In genomic region chr7:157335256-157335655, GRCh38 we compare ENCODE assay signal across 13 cellular contexts. TPM values are rescaled to one million over a fixed set of nuclear protein-coding genes. Genes with fewer than 3 reads are reported as not detected.
DNase-seq lines count a peak whose midpoint lies in the region; ATAC-seq and TF ChIP-seq lines count a peak whose summit lies in the region.
"Had no signal": no experiment of that assay in that cellular context is flagged by ENCODE, and none has a peak within 500 bp of the region (broad histone marks: within the 10 kb centered on the region; RNA-seq: fewer than 3 reads in every experiment).

No MANE protein-coding gene starts in this region.

- no peak for DNase-seq in activated T-cell treated with anti-CD3 and anti-CD28 coated beads, Interleukin-2, amount 50 U/mL, for 24 hours
- DNase-seq in activated T-cell treated with anti-CD3 and anti-CD28 coated beads, Interleukin-2, amount 50 U/mL, for 1 hour = no peak
- DNase-seq in M059J (ENCODE audit: low read depth) (peak; percentile 52), neural crest cell (ENCODE audit: low read depth, low spot score) (no peak), iPS-NIHi11 (ENCODE audit: low spot score) (no peak), GM19238 (ENCODE audit: insufficient read length, low spot score) (no peak), DMS 273 treated with DMSO at 0.1 percent for 48 hours (lab: John Stamatoyannopoulos, UW) (no peak)
- no peak for DNase-seq in central memory CD8-positive, alpha-beta T cell (ENCODE audit: low spot score in 2 of 2)
- DNase-seq: DMS53; Karpas-422; NCI-H187 treated with DMSO at 0.1 percent for 48 hours; NCI-H748 treated with DMSO at 0.1 percent for 48 hours; stimulated activated CD4-positive, alpha-beta T cell treated with anti-CD3 and anti-CD28 coated beads, Interleukin-1b, Interleukin-23, amount 100 ng/mL, for 48 hours had no signal

- no peaks in the 10 kb centered on the region for H3K27me3 Mint-ChIP-seq in activated T-cell treated with anti-CD3 and anti-CD28 coated beads, Interleukin-2, amount 50 U/mL, for 24 hours
- peaks cover 15% of the 10 kb centered on the region for H3K27me3 Mint-ChIP-seq in central memory CD8-positive, alpha-beta T cell
- peaks cover 19% of the 10 kb centered on the region for H3K27me3 Mint-ChIP-seq in neural crest cell (ENCODE audit: low read depth)

- H3K4me1 Mint-ChIP-seq in activated T-cell treated with anti-CD3 and anti-CD28 coated beads, Interleukin-2, amount 50 U/mL, for 24 hours (ENCODE audit: low read depth) = peaks cover 26% of the 10 kb centered on the region
- peaks cover 33% of the 10 kb centered on the region for H3K4me1 Mint-ChIP-seq in central memory CD8-positive, alpha-beta T cell
- peaks cover 21% of the 10 kb centered on the region for H3K4me1 Mint-ChIP-seq in neural crest cell

- H3K36me3 Mint-ChIP-seq in activated T-cell treated with anti-CD3 and anti-CD28 coated beads, Interleukin-2, amount 50 U/mL, for 24 hours (ENCODE audit: low read depth) = peaks cover 27% of the 10 kb centered on the region
- H3K36me3 Mint-ChIP-seq in central memory CD8-positive, alpha-beta T cell (ENCODE audit: insufficient read depth) = peaks cover 32% of the 10 kb centered on the region
- peaks cover 2% of the 10 kb centered on the region for H3K36me3 Mint-ChIP-seq in neural crest cell (ENCODE audit: low read depth)

- no peaks in the 10 kb centered on the region for H3K9me3 Mint-ChIP-seq in activated T-cell treated with anti-CD3 and anti-CD28 coated beads, Interleukin-2, amount 50 U/mL, for 24 hours
- H3K9me3 Mint-ChIP-seq in central memory CD8-positive, alpha-beta T cell = no peaks in the 10 kb centered on the region
- no peaks in the 10 kb centered on the region for H3K9me3 Mint-ChIP-seq in neural crest cell

- ATAC-seq in central memory CD8-positive, alpha-beta T cell (replicated peaks; ENCODE audit: extremely low read depth, poor library complexity, severe bottlenecking) = no peak

- peak overlapping the region; percentile 22 for H3K27ac Mint-ChIP-seq in activated T-cell treated with anti-CD3 and anti-CD28 coated beads, Interleukin-2, amount 50 U/mL, for 24 hours
- no peak overlapping the region for H3K27ac Mint-ChIP-seq in central memory CD8-positive, alpha-beta T cell (ENCODE audit: low read depth)
- no peak overlapping the region for H3K27ac Mint-ChIP-seq in neural crest cell (ENCODE audit: unreplicated experiment)

- peak overlapping the region; percentile 8 for H3K4me3 Mint-ChIP-seq in activated T-cell treated with anti-CD3 and anti-CD28 coated beads, Interleukin-2, amount 50 U/mL, for 24 hours
- H3K4me3 Mint-ChIP-seq in central memory CD8-positive, alpha-beta T cell = peak overlapping the region; percentile 97
- peak overlapping the region; percentile 94 for H3K4me3 Mint-ChIP-seq in neural crest cell

- TF ChIP-seq CTCF in neural crest cell (conservative IDR thresholded peaks at IDR 0.05) = no peak

RNA-seq across cellular contexts. Expression of gene DNAJB6, which starts 1.5 kb away (rescaled TPM):
- 118 and 164 TPM in 2 replicates for total RNA-seq in M059J (2014; rRNA removed; shearing (Covaris generic))
- 102 and 107 TPM in 2 replicates for total RNA-seq in neural crest cell

Comparison
In these comparisons a context has a peak if more than half of its experiments do, and no peak if none do; other contexts are left out.
1. H3K4me3 Mint-ChIP-seq: peak in every context shown above with its lines; median percentile 97 in central memory CD8-positive, alpha-beta T cell; 94 in neural crest cell; 8 in activated T-cell treated with anti-CD3 and anti-CD28 coated beads, Interleukin-2, amount 50 U/mL, for 24 hours.